In genomic region chr9:87613265-87614111, GRCh38 we compare ENCODE assay signal across 13 cellular contexts.
DNase-seq lines count a peak whose midpoint lies in the region; ATAC-seq and TF ChIP-seq lines count a peak whose summit lies in the region.
"Had no signal": no experiment of that assay in that cellular context is flagged by ENCODE, and none has a peak within 500 bp of the region (broad histone marks: within the 10 kb centered on the region; RNA-seq: fewer than 3 reads in every experiment).

No MANE protein-coding gene starts in this region.

- H3K36me3 Mint-ChIP-seq in mesothelial cell of epicardium = peaks cover 57% of the 10 kb centered on the region
- H3K36me3 Mint-ChIP-seq: activated naive CD4-positive, alpha-beta T cell treated with anti-CD3 and anti-CD28 coated beads, Interleukin-2, amount 50 U/mL, for 72 hours had no signal

- DNase-seq in astrocyte of the spinal cord (ENCODE audit: low read depth, low spot score) (peak; percentile 52), mesothelial cell of epicardium (ENCODE audit: low spot score in 2 of 2, unreplicated experiment in 2 of 2) (no peak), esophagus squamous epithelium (lab: John Stamatoyannopoulos, UW) (no peak), activated gamma-delta T cell treated with Interleukin-2 at 50 U/mL for 16 hours (no peak)
- DNase-seq: activated CD4-positive, alpha-beta memory T cell treated with anti-CD3 and anti-CD28 coated beads, Interleukin-2, amount 10 ng/mL, durations not matched to agents 7 days and 5 days; Karpas-422; NCI-H446; SHP77 treated with DMSO at 0.1 percent for 48 hours had no signal

- no peak overlapping the region for H3K4me3 Mint-ChIP-seq in mesothelial cell of epicardium
- H3K4me3 Mint-ChIP-seq: activated CD4-positive, alpha-beta memory T cell treated with anti-CD3 and anti-CD28 coated beads, Interleukin-2, amount 10 ng/mL, durations not matched to agents 7 days and 5 days had no signal

- peak overlapping the region; percentile 68 for H3K27ac Mint-ChIP-seq in mesothelial cell of epicardium
- H3K27ac Mint-ChIP-seq: activated CD4-positive, alpha-beta memory T cell treated with anti-CD3 and anti-CD28 coated beads, Interleukin-2, amount 10 ng/mL, durations not matched to agents 7 days and 5 days; activated naive CD4-positive, alpha-beta T cell treated with anti-CD3 and anti-CD28 coated beads, Interleukin-2, amount 50 U/mL, for 72 hours had no signal

- ATAC-seq in GM18505 (IDR thresholded peaks at IDR 0.05; ENCODE audit: unreplicated experiment) = peak; percentile 52
- peak; percentile 63 for ATAC-seq in HG02642 (IDR thresholded peaks at IDR 0.05; ENCODE audit: poor library complexity, unreplicated experiment)
- ATAC-seq in HG02973 (IDR thresholded peaks at IDR 0.05; ENCODE audit: unreplicated experiment) = no peak
- no peak for ATAC-seq in HG03565 (IDR thresholded peaks at IDR 0.05; ENCODE audit: unreplicated experiment)
- ATAC-seq: activated naive CD4-positive, alpha-beta T cell treated with anti-CD3 and anti-CD28 coated beads, Interleukin-2, amount 50 U/mL, for 72 hours had no signal

- no peak overlapping the region for H3K27ac ChIP-seq in esophagus squamous epithelium

- no peaks in the 10 kb centered on the region for H3K36me3 ChIP-seq in esophagus squamous epithelium

- peaks cover 0 to 3% (median 0%) of the 10 kb centered on the region in 4 donors for H3K27me3 ChIP-seq in esophagus squamous epithelium

- 38 to 52% methylated on average over 11 of the region's 11 CpGs for WGBS in esophagus squamous epithelium, 2 donors

- peaks cover 10% of the 10 kb centered on the region for H3K9me3 Mint-ChIP-seq in mesothelial cell of epicardium
- H3K9me3 Mint-ChIP-seq: activated CD4-positive, alpha-beta memory T cell treated with anti-CD3 and anti-CD28 coated beads, Interleukin-2, amount 10 ng/mL, durations not matched to agents 7 days and 5 days had no signal

- intact Hi-C loops in esophagus squamous epithelium (cut with DNase I) = no loop called here

- TF ChIP-seq POLR2A in GM18505 (IDR thresholded peaks at IDR 0.05; ENCODE audit: borderline replicate concordance, extremely low read depth, insufficient read depth, insufficient read length) (no peak), esophagus squamous epithelium (IDR thresholded peaks at IDR 0.05) (no peak)

- peaks cover 0 to 6% (median 3%) of the 10 kb centered on the region in 3 donors for H3K4me1 ChIP-seq in esophagus squamous epithelium

- H3K4me3 ChIP-seq in astrocyte of the spinal cord (ENCODE audit: low read depth, low read length) = no peak overlapping the region
- no peak overlapping the region for H3K4me3 ChIP-seq in esophagus squamous epithelium

- H3K27me3 Mint-ChIP-seq in mesothelial cell of epicardium (ENCODE audit: low read depth) = no peaks in the 10 kb centered on the region
- H3K27me3 Mint-ChIP-seq: activated CD4-positive, alpha-beta memory T cell treated with anti-CD3 and anti-CD28 coated beads, Interleukin-2, amount 10 ng/mL, durations not matched to agents 7 days and 5 days had no signal

- in situ Hi-C loops in astrocyte of the spinal cord (cut with HindIII; ENCODE audit: low sequenced_read_pairs) = no loop called here

- H3K4me1 Mint-ChIP-seq in mesothelial cell of epicardium = peaks cover 43% of the 10 kb centered on the region
- H3K4me1 Mint-ChIP-seq: activated CD4-positive, alpha-beta memory T cell treated with anti-CD3 and anti-CD28 coated beads, Interleukin-2, amount 10 ng/mL, durations not matched to agents 7 days and 5 days had no signal

- TF ChIP-seq CTCF in astrocyte of the spinal cord (IDR thresholded peaks at IDR 0.05; ENCODE audit: low read depth, low read length) (no peak), mesothelial cell of epicardium (IDR thresholded peaks at IDR 0.05; ENCODE audit: unreplicated experiment) (no peak), esophagus squamous epithelium (IDR thresholded peaks at IDR 0.05) (no peak)

- no peaks in the 10 kb centered on the region for H3K9me3 ChIP-seq in esophagus squamous epithelium

Comparison
In these comparisons a context has a peak if more than half of its experiments do, and no peak if none do; other contexts are left out.
1. ATAC-seq: peak in GM18505 (single experiment) and HG02642 (single experiment); none in HG02973 (single experiment) and HG03565 (single experiment).